1 cellular context compared by ENCODE assay signal in genomic region chr17:17387461-17388362, GRCh38.
A peak's percentile ranks its signal among the peaks of the same experiment; 100 is the strongest.
TF ChIP-seq lines count a peak whose summit lies in the region.

No MANE protein-coding gene starts in this region.

TF ChIP-seq in HepG2, 621 proteins besides CTCF, POLR2A, EP300 and RAD21 (continued from another document and continues in another):
- TF ChIP-seq AGO2 (optimal IDR thresholded peaks at IDR 0.05; ENCODE audit: low read depth, low read length) (no peak), REXO4 (CRISPR knock-in tag; IDR thresholded peaks at IDR 0.05; ENCODE audit: borderline replicate concordance) (no peak), SMAD3 (CRISPR knock-in tag; IDR thresholded peaks at IDR 0.05) (no peak), CBFB (CRISPR knock-in tag; IDR thresholded peaks at IDR 0.05) (no peak), TEAD2 (CRISPR knock-in tag; IDR thresholded peaks at IDR 0.05) (no peak), MYC (CRISPR knock-in tag; IDR thresholded peaks at IDR 0.05; ENCODE audit: borderline replicate concordance) (peak; percentile 27; the same call in 1 of the 2 replicates), ZNF670 (CRISPR knock-in tag; IDR thresholded peaks at IDR 0.05; ENCODE audit: borderline replicate concordance) (no peak), ZSCAN25 (CRISPR knock-in tag; IDR thresholded peaks at IDR 0.05) (no peak), ZSCAN22 (CRISPR knock-in tag; IDR thresholded peaks at IDR 0.05) (no peak), HNRNPLL (IDR thresholded peaks at IDR 0.05; ENCODE audit: low read depth, low read length, poor library complexity, severe bottlenecking) (peak; percentile 39), ZNF614 (CRISPR knock-in tag; IDR thresholded peaks at IDR 0.05; ENCODE audit: borderline replicate concordance) (no peak), ZNF841 (CRISPR knock-in tag; IDR thresholded peaks at IDR 0.05; ENCODE audit: borderline replicate concordance) (no peak), ASH2L (IDR thresholded peaks at IDR 0.05; ENCODE audit: insufficient read length, low read depth, low read length) (no peak), CEBPB (IDR thresholded peaks at IDR 0.05; ENCODE audit: borderline replicate concordance, low read depth, low read length) (no peak), SP5 (CRISPR knock-in tag; IDR thresholded peaks at IDR 0.05; ENCODE audit: borderline replicate concordance, low read depth) (no peak), CC2D1A (CRISPR knock-in tag; IDR thresholded peaks at IDR 0.05) (no peak), ZNF350 (CRISPR knock-in tag; IDR thresholded peaks at IDR 0.05; ENCODE audit: borderline replicate concordance, low read depth) (no peak), ZNF44 (CRISPR knock-in tag; IDR thresholded peaks at IDR 0.05) (no peak), ZNF296 (CRISPR knock-in tag; conservative IDR thresholded peaks at IDR 0.05) (no peak), THYN1 (CRISPR knock-in tag; IDR thresholded peaks at IDR 0.05; ENCODE audit: borderline replicate concordance, low read depth) (no peak), ZBTB42 (CRISPR knock-in tag; IDR thresholded peaks at IDR 0.05) (no peak), BCLAF1 (IDR thresholded peaks at IDR 0.05) (no peak), KMT2B (CRISPR knock-in tag; IDR thresholded peaks at IDR 0.05) (no peak), ZNF230 (CRISPR knock-in tag; IDR thresholded peaks at IDR 0.05) (no peak), ZNF891 (CRISPR knock-in tag; IDR thresholded peaks at IDR 0.05) (0 out of 2 replicates have a peak, but pooled peaks have one; percentile 52), ZNF598 (CRISPR knock-in tag; IDR thresholded peaks at IDR 0.05; ENCODE audit: borderline replicate concordance) (peak; percentile 62; the same call in 1 of the 2 replicates), ZNF772 (CRISPR knock-in tag; IDR thresholded peaks at IDR 0.05) (no peak; the same call in 1 of the 2 replicates), GABPA (IDR thresholded peaks at IDR 0.05; ENCODE audit: low read depth, low read length) (no peak), GABPA (CRISPR knock-in tag; IDR thresholded peaks at IDR 0.05; ENCODE audit: low read depth) (no peak), ZNF549 (CRISPR knock-in tag; IDR thresholded peaks at IDR 0.05) (no peak), CSRNP2 (CRISPR knock-in tag; conservative IDR thresholded peaks at IDR 0.05; ENCODE audit: low read depth) (no peak), SKI (IDR thresholded peaks at IDR 0.05; ENCODE audit: partially characterized antibody) (no peak), HES4 (CRISPR knock-in tag; IDR thresholded peaks at IDR 0.05; ENCODE audit: borderline replicate concordance) (no peak), MAFF (IDR thresholded peaks at IDR 0.05; ENCODE audit: low read depth, low read length) (no peak), ISX (CRISPR knock-in tag; conservative IDR thresholded peaks at IDR 0.05) (no peak), ATF1 (CRISPR knock-in tag; IDR thresholded peaks at IDR 0.05) (no peak), ZNF432 (CRISPR knock-in tag; IDR thresholded peaks at IDR 0.05; ENCODE audit: borderline replicate concordance) (no peak), RORA (CRISPR knock-in tag; IDR thresholded peaks at IDR 0.05) (no peak), SSRP1 (CRISPR knock-in tag; IDR thresholded peaks at IDR 0.05) (no peak), MYPOP (CRISPR knock-in tag; IDR thresholded peaks at IDR 0.05) (no peak), ZNF292 (CRISPR knock-in tag; IDR thresholded peaks at IDR 0.05; ENCODE audit: borderline replicate concordance, low read depth) (peak; percentile 63), ZNF839 (CRISPR knock-in tag; IDR thresholded peaks at IDR 0.05; ENCODE audit: borderline replicate concordance) (no peak), U2AF1 (optimal IDR thresholded peaks at IDR 0.05; ENCODE audit: low read depth, low read length) (no peak), SALL2 (CRISPR knock-in tag; IDR thresholded peaks at IDR 0.05) (0 out of 2 replicates have a peak, but pooled peaks have one; percentile 23), MZF1 (CRISPR knock-in tag; IDR thresholded peaks at IDR 0.05; ENCODE audit: borderline replicate concordance) (no peak)
- TF ChIP-seq, protein P1, sequence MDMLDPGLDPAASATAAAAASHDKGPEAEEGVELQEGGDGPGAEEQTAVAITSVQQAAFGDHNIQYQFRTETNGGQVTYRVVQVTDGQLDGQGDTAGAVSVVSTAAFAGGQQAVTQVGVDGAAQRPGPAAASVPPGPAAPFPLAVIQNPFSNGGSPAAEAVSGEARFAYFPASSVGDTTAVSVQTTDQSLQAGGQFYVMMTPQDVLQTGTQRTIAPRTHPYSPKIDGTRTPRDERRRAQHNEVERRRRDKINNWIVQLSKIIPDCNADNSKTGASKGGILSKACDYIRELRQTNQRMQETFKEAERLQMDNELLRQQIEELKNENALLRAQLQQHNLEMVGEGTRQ (IDR thresholded peaks at IDR 0.05; ENCODE audit: low read depth, low read length): no peak
- TF ChIP-seq, protein P1 (CRISPR knock-in tag; IDR thresholded peaks at IDR 0.05; ENCODE audit: borderline replicate concordance): no peak
- TF ChIP-seq, protein P2, sequence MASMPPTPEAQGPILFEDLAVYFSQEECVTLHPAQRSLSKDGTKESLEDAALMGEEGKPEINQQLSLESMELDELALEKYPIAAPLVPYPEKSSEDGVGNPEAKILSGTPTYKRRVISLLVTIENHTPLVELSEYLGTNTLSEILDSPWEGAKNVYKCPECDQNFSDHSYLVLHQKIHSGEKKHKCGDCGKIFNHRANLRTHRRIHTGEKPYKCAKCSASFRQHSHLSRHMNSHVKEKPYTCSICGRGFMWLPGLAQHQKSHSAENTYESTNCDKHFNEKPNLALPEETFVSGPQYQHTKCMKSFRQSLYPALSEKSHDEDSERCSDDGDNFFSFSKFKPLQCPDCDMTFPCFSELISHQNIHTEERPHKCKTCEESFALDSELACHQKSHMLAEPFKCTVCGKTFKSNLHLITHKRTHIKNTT (CRISPR knock-in tag; IDR thresholded peaks at IDR 0.05): no peak
- TF ChIP-seq, protein P3, sequence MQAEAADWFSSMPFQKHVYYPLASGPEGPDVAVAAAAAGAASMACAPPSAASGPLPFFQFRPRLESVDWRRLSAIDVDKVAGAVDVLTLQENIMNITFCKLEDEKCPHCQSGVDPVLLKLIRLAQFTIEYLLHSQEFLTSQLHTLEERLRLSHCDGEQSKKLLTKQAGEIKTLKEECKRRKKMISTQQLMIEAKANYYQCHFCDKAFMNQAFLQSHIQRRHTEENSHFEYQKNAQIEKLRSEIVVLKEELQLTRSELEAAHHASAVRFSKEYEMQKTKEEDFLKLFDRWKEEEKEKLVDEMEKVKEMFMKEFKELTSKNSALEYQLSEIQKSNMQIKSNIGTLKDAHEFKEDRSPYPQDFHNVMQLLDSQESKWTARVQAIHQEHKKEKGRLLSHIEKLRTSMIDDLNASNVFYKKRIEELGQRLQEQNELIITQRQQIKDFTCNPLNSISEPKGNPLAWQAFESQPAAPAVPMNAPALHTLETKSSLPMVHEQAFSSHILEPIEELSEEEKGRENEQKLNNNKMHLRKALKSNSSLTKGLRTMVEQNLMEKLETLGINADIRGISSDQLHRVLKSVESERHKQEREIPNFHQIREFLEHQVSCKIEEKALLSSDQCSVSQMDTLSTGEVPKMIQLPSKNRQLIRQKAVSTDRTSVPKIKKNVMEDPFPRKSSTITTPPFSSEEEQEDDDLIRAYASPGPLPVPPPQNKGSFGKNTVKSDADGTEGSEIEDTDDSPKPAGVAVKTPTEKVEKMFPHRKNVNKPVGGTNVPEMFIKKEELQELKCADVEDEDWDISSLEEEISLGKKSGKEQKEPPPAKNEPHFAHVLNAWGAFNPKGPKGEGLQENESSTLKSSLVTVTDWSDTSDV (CRISPR knock-in tag; IDR thresholded peaks at IDR 0.05): peak; percentile 22; the same call in 1 of the 2 replicates
- TF ChIP-seq, protein P4, sequence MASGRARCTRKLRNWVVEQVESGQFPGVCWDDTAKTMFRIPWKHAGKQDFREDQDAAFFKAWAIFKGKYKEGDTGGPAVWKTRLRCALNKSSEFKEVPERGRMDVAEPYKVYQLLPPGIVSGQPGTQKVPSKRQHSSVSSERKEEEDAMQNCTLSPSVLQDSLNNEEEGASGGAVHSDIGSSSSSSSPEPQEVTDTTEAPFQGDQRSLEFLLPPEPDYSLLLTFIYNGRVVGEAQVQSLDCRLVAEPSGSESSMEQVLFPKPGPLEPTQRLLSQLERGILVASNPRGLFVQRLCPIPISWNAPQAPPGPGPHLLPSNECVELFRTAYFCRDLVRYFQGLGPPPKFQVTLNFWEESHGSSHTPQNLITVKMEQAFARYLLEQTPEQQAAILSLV (CRISPR knock-in tag; IDR thresholded peaks at IDR 0.05; ENCODE audit: borderline replicate concordance): no peak
- TF ChIP-seq, protein P5, sequence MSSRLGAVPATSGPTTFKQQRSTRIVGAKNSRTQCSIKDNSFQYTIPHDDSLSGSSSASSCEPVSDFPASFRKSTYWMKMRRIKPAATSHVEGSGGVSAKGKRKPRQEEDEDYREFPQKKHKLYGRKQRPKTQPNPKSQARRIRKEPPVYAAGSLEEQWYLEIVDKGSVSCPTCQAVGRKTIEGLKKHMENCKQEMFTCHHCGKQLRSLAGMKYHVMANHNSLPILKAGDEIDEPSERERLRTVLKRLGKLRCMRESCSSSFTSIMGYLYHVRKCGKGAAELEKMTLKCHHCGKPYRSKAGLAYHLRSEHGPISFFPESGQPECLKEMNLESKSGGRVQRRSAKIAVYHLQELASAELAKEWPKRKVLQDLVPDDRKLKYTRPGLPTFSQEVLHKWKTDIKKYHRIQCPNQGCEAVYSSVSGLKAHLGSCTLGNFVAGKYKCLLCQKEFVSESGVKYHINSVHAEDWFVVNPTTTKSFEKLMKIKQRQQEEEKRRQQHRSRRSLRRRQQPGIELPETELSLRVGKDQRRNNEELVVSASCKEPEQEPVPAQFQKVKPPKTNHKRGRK (CRISPR knock-in tag; IDR thresholded peaks at IDR 0.05): no peak
- TF ChIP-seq, protein P6, sequence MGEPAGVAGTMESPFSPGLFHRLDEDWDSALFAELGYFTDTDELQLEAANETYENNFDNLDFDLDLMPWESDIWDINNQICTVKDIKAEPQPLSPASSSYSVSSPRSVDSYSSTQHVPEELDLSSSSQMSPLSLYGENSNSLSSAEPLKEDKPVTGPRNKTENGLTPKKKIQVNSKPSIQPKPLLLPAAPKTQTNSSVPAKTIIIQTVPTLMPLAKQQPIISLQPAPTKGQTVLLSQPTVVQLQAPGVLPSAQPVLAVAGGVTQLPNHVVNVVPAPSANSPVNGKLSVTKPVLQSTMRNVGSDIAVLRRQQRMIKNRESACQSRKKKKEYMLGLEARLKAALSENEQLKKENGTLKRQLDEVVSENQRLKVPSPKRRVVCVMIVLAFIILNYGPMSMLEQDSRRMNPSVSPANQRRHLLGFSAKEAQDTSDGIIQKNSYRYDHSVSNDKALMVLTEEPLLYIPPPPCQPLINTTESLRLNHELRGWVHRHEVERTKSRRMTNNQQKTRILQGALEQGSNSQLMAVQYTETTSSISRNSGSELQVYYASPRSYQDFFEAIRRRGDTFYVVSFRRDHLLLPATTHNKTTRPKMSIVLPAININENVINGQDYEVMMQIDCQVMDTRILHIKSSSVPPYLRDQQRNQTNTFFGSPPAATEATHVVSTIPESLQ (CRISPR knock-in tag; conservative IDR thresholded peaks at IDR 0.05): no peak
